ENCODE assay signal across 17 cellular contexts in the genomic region with DNA sequence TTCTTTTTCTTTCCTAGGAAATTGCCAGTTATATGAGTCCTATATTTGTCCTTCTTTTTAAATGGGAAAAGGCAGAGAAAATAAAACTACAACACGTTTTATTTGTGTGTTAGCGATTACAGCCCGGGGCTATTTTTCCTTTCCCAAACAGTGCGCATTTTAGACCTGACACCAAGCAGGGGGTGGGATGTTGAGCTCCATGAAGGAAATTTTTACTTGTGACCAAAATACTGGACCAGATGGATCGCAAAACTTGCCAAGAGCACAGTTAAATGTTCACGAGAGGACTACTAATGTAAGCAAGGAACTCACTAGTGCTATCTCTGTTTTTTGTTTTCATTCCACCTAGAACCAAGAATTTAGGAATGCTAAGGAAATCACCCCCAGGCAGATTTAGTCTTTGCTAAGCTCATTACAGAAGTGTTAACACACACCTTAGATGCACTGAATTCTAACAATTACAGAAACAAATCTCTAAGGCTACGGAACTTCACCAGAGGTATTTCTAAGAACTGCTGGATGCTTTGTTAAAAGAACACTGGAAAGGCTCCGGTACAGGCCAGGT.
A peak's percentile ranks its signal among the peaks of the same experiment; 100 is the strongest.
DNase-seq lines count a peak whose midpoint lies in the region; ATAC-seq and TF ChIP-seq lines count a peak whose summit lies in the region.
"Had no signal": no experiment of that assay in that cellular context is flagged by ENCODE, and none has a peak within 500 bp of the region (broad histone marks: within the 10 kb centered on the region; RNA-seq: fewer than 3 reads in every experiment).

No MANE protein-coding gene starts in this region.

- DNase-seq in GM23338 (ENCODE audit: low spot score) (peak; percentile 30), adipocyte (ENCODE audit: low read depth) (peak; percentile 43), tibial nerve (ENCODE audit: low spot score in 2 of 2) (no peak), H7 (no peak), body of pancreas (no peak), heart left ventricle (no peak)
- DNase-seq: activated CD4-positive, alpha-beta T cell treated with anti-CD3 and anti-CD28 coated beads for 4 hours; activated gamma-delta T cell; aorta; H9; lower lobe of right lung; NCI-H1417 treated with DMSO at 0.1 percent for 48 hours; NCI-H2171 treated with DMSO at 0.1 percent for 48 hours; SK-N-SH had no signal

- H3K27ac Mint-ChIP-seq in GM23338, result no peak overlapping the region
- peak overlapping the region in 2 of 3 experiments; percentile 68 to 77 for H3K27ac Mint-ChIP-seq in nephron

- H2AFZ ChIP-seq in GM23338, result no peak overlapping the region

- H3K27me3 ChIP-seq in GM23338 (ENCODE audit: insufficient read depth) (no peaks in the 10 kb centered on the region), adipocyte (replicated peaks; ENCODE audit: control insufficient read depth, insufficient read depth, low read length) (no peaks in the 10 kb centered on the region), tibial nerve (no peaks in the 10 kb centered on the region), H7 (ENCODE audit: control insufficient read depth, insufficient read depth, low read length) (no peaks in the 10 kb centered on the region), body of pancreas (no peaks in the 10 kb centered on the region), heart left ventricle (no peaks in the 10 kb centered on the region)
- H3K27me3 ChIP-seq: right atrium auricular region had no signal

- H3F3A ChIP-seq in GM23338 (replicated peaks; ENCODE audit: low read depth), result no peaks in the 10 kb centered on the region; the same call in 1 of the 2 replicates

- H3K36me3 Mint-ChIP-seq in GM23338 (ENCODE audit: low read depth), result no peaks in the 10 kb centered on the region
- no peaks in the 10 kb centered on the region for H3K36me3 Mint-ChIP-seq in nephron (ENCODE audit: low read depth)
- H3K36me3 Mint-ChIP-seq: natural killer cell treated with Interleukin-12 subunit alpha and Interleukin-12 subunit beta and Interleukin-15 and Interleukin-18, amount 100 ng/mL, for 72 hours had no signal

- H3K27ac ChIP-seq in GM23338 (ENCODE audit: low read depth), result peak overlapping the region; percentile 68
- peak overlapping the region; percentile 17 to 73 (median 47) for H3K27ac ChIP-seq in tibial nerve
- H3K27ac ChIP-seq in body of pancreas, result peak overlapping the region in 1 of 4 donors; percentile 7
- H3K27ac ChIP-seq in heart left ventricle, result peak overlapping the region in 1 of 12 donors; percentile 82
- H3K27ac ChIP-seq: lower lobe of right lung, right atrium auricular region had no signal

- no peaks in the 10 kb centered on the region for H3K9me3 Mint-ChIP-seq in GM23338
- no peaks in the 10 kb centered on the region for H3K9me3 Mint-ChIP-seq in nephron
- H3K9me3 Mint-ChIP-seq: H9; natural killer cell treated with Interleukin-12 subunit alpha and Interleukin-12 subunit beta and Interleukin-15 and Interleukin-18, amount 100 ng/mL, for 72 hours had no signal

- WGBS in tibial nerve, 2 donors, result 63 to 68% methylated on average over 8 of the region's 8 CpGs
- 84 to 90% methylated on average over 8 of the region's 8 CpGs for WGBS in body of pancreas, 2 donors
- WGBS in heart left ventricle, 4 donors, result 83 to 95% (median 84%) methylated on average over 8 of the region's 8 CpGs

- peak overlapping the region; percentile 43 for H3K9ac ChIP-seq in adipocyte (ENCODE audit: low read length)
- H3K9ac ChIP-seq: SK-N-SH had no signal

- ATAC-seq in GM23338 (no peak), body of pancreas (no peak), heart left ventricle (no peak)
- ATAC-seq: lower lobe of right lung had no signal

- H3K79me2 ChIP-seq in GM23338 (replicated peaks; ENCODE audit: insufficient read depth), result peaks cover 8% of the 10 kb centered on the region

- TF ChIP-seq CTCF in GM23338 (conservative IDR thresholded peaks at IDR 0.05; ENCODE audit: low read depth in 2 of 2) (no peak), nephron (IDR thresholded peaks at IDR 0.05; ENCODE audit: unreplicated experiment in 3 of 3) (no peak), tibial nerve (IDR thresholded peaks at IDR 0.05) (no peak), body of pancreas (IDR thresholded peaks at IDR 0.05) (no peak), heart left ventricle (IDR thresholded peaks at IDR 0.05) (no peak)

- TF ChIP-seq EP300 in tibial nerve (IDR thresholded peaks at IDR 0.05), result no peak

- H3K4me2 ChIP-seq in GM23338, result no peak overlapping the region
- H3K4me2 ChIP-seq: SK-N-SH had no signal

- H3K9me3 ChIP-seq in adipocyte (ENCODE audit: control insufficient read depth, low read length) (no peaks in the 10 kb centered on the region), tibial nerve (no peaks in the 10 kb centered on the region), body of pancreas (no peaks in the 10 kb centered on the region), heart left ventricle (no peaks in the 10 kb centered on the region)
- H3K9me3 ChIP-seq: lower lobe of right lung, right atrium auricular region, SK-N-SH had no signal

- peaks cover 32% of the 10 kb centered on the region for H3K4me1 ChIP-seq in GM23338 (ENCODE audit: insufficient read depth)
- peaks cover 48% of the 10 kb centered on the region for H3K4me1 ChIP-seq in adipocyte (ENCODE audit: control insufficient read depth, insufficient read depth, low read length)
- H3K4me1 ChIP-seq in tibial nerve, result peaks cover 0 to 36% (median 5%) of the 10 kb centered on the region in 4 donors
- peaks cover 12% of the 10 kb centered on the region for H3K4me1 ChIP-seq in body of pancreas
- peaks cover 0 to 59% (median 27%) of the 10 kb centered on the region in 12 donors for H3K4me1 ChIP-seq in heart left ventricle

- H3K36me3 ChIP-seq in GM23338 (ENCODE audit: insufficient read depth) (no peaks in the 10 kb centered on the region), adipocyte (ENCODE audit: control insufficient read depth, insufficient read depth, low read length, severe bottlenecking) (no peaks in the 10 kb centered on the region), tibial nerve (no peaks in the 10 kb centered on the region), H7 (replicated peaks; ENCODE audit: control insufficient read depth, insufficient read depth, low read length) (no peaks in the 10 kb centered on the region), body of pancreas (replicated peaks in 1 of 2; ENCODE audit: insufficient read depth in 1 of 2, low read depth in 2 of 2) (no peaks in the 10 kb centered on the region), heart left ventricle (no peaks in the 10 kb centered on the region)
- H3K36me3 ChIP-seq: lower lobe of right lung, right atrium auricular region had no signal

- TF ChIP-seq POLR2A in tibial nerve (IDR thresholded peaks at IDR 0.05) (no peak), body of pancreas (IDR thresholded peaks at IDR 0.05) (no peak), heart left ventricle (IDR thresholded peaks at IDR 0.05) (no peak)

- no peaks in the 10 kb centered on the region; the same call in 1 of the 2 replicates for H4K20me1 ChIP-seq in GM23338 (replicated peaks; ENCODE audit: insufficient read depth)

- H3K9me2 ChIP-seq in GM23338 (ENCODE audit: insufficient read depth), result no peaks in the 10 kb centered on the region
- H3K9me2 ChIP-seq: SK-N-SH had no signal

- intact Hi-C loops in body of pancreas (cut with DNase I), result no loop called here
- intact Hi-C loops in heart left ventricle (cut with DNase I), result no loop called here

- H3K27me3 Mint-ChIP-seq in GM23338 (ENCODE audit: insufficient read depth, low read depth, poor library complexity), result no peaks in the 10 kb centered on the region
- H3K27me3 Mint-ChIP-seq in nephron (ENCODE audit: low read depth), result no peaks in the 10 kb centered on the region
- H3K27me3 Mint-ChIP-seq: natural killer cell treated with Interleukin-12 subunit alpha and Interleukin-12 subunit beta and Interleukin-15 and Interleukin-18, amount 100 ng/mL, for 72 hours had no signal

- H3K4me3 Mint-ChIP-seq in GM23338 (no peak overlapping the region), nephron (no peak overlapping the region)
- H3K4me3 Mint-ChIP-seq: H9 had no signal

- H3K4me3 ChIP-seq in GM23338 (no peak overlapping the region), adipocyte (ENCODE audit: low read length) (no peak overlapping the region), tibial nerve (no peak overlapping the region), H7 (ENCODE audit: insufficient read depth, low read depth, low read length) (no peak overlapping the region), body of pancreas (no peak overlapping the region), heart left ventricle (no peak overlapping the region)
- H3K4me3 ChIP-seq: lower lobe of right lung, right atrium auricular region had no signal

- peaks cover 31% of the 10 kb centered on the region for H3K4me1 Mint-ChIP-seq in GM23338
- peaks cover 60% of the 10 kb centered on the region for H3K4me1 Mint-ChIP-seq in nephron

TF ChIP-seq in GM23338, 12 proteins besides CTCF, POLR2A, EP300 and RAD21:
- TF ChIP-seq STAT1 (IDR thresholded peaks at IDR 0.05; ENCODE audit: unreplicated experiment) (no peak), EZH2 (IDR thresholded peaks at IDR 0.05; ENCODE audit: low read depth, unreplicated experiment) (no peak), ZNF331 (CRISPR knock-in tag; IDR thresholded peaks at IDR 0.05; ENCODE audit: low read depth) (no peak)
- TF ChIP-seq, protein P1, sequence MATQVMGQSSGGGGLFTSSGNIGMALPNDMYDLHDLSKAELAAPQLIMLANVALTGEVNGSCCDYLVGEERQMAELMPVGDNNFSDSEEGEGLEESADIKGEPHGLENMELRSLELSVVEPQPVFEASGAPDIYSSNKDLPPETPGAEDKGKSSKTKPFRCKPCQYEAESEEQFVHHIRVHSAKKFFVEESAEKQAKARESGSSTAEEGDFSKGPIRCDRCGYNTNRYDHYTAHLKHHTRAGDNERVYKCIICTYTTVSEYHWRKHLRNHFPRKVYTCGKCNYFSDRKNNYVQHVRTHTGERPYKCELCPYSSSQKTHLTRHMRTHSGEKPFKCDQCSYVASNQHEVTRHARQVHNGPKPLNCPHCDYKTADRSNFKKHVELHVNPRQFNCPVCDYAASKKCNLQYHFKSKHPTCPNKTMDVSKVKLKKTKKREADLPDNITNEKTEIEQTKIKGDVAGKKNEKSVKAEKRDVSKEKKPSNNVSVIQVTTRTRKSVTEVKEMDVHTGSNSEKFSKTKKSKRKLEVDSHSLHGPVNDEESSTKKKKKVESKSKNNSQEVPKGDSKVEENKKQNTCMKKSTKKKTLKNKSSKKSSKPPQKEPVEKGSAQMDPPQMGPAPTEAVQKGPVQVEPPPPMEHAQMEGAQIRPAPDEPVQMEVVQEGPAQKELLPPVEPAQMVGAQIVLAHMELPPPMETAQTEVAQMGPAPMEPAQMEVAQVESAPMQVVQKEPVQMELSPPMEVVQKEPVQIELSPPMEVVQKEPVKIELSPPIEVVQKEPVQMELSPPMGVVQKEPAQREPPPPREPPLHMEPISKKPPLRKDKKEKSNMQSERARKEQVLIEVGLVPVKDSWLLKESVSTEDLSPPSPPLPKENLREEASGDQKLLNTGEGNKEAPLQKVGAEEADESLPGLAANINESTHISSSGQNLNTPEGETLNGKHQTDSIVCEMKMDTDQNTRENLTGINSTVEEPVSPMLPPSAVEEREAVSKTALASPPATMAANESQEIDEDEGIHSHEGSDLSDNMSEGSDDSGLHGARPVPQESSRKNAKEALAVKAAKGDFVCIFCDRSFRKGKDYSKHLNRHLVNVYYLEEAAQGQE (IDR thresholded peaks at IDR 0.05; ENCODE audit: unreplicated experiment), result no peak

Comparison
In these comparisons a context has a peak if more than half of its experiments do, and no peak if none do; other contexts are left out.
1. DNase-seq: peak in GM23338 (single experiment) and adipocyte (single experiment); none in tibial nerve (0 of 2), H7 (single experiment), body of pancreas (0 of 4) and heart left ventricle (0 of 5).